29 cellular contexts compared by ENCODE assay signal in genomic region chr3:111952866-111953450, GRCh38. TPM values are rescaled to one million over a fixed set of nuclear protein-coding genes. Genes with fewer than 3 reads are reported as not detected.
"Had no signal": no experiment of that assay in that cellular context is flagged by ENCODE, and none has a peak within 500 bp of the region (broad histone marks: within the 10 kb centered on the region; RNA-seq: fewer than 3 reads in every experiment).

No MANE protein-coding gene starts in this region.

- H3K4me1 ChIP-seq: body of pancreas, foreskin keratinocyte had no signal

- H3K27me3 Mint-ChIP-seq: activated CD4-positive, alpha-beta memory T cell treated with anti-CD3 and anti-CD28 coated beads, Interleukin-2, amount 10 ng/mL, durations not matched to agents 7 days and 5 days; activated naive CD8-positive, alpha-beta T cell; activated T-cell treated with anti-CD3 and anti-CD28 coated beads, Interleukin-2, amount 50 U/mL, for 24 hours; effector memory CD8-positive, alpha-beta T cell had no signal

- H3K27me3 ChIP-seq: body of pancreas, esophagus muscularis mucosa, foreskin keratinocyte, heart left ventricle had no signal

- H3K4me1 Mint-ChIP-seq: activated CD4-positive, alpha-beta memory T cell treated with anti-CD3 and anti-CD28 coated beads, Interleukin-2, amount 10 ng/mL, durations not matched to agents 7 days and 5 days; activated CD4-positive, alpha-beta T cell treated with anti-CD3 and anti-CD28 coated beads, Interleukin-2, amount 10 ng/mL, durations not matched to agents 7 days and 5 days had no signal

- H3K4me3 Mint-ChIP-seq: activated CD4-positive, alpha-beta memory T cell treated with anti-CD3 and anti-CD28 coated beads, Interleukin-2, amount 10 ng/mL, durations not matched to agents 7 days and 5 days; activated CD4-positive, alpha-beta T cell treated with anti-CD3 and anti-CD28 coated beads, Interleukin-2, amount 10 ng/mL, durations not matched to agents 7 days and 5 days; activated naive CD8-positive, alpha-beta T cell; activated T-cell treated with anti-CD3 and anti-CD28 coated beads, Interleukin-2, amount 50 U/mL, for 24 hours; activated T-cell treated with anti-CD3 and anti-CD28 coated beads, Interleukin-2, amount 50 U/mL, for 72 hours; effector memory CD8-positive, alpha-beta T cell; WTC11 had no signal

- ATAC-seq: activated T-cell treated with anti-CD3 and anti-CD28 coated beads, Interleukin-2, amount 50 U/mL, for 72 hours; body of pancreas; effector memory CD8-positive, alpha-beta T cell; foreskin keratinocyte; WTC11 had no signal

- H3K4me3 ChIP-seq: body of pancreas, esophagus muscularis mucosa, heart left ventricle had no signal

- DNase-seq: activated CD4-positive, alpha-beta memory T cell treated with anti-CD3 and anti-CD28 coated beads, Interleukin-2, amount 10 ng/mL, durations not matched to agents 7 days and 5 days; activated CD4-positive, alpha-beta T cell treated with anti-CD3 and anti-CD28 coated beads for 1 hour; activated CD4-positive, alpha-beta T cell treated with anti-CD3 and anti-CD28 coated beads for 4 hours; activated CD4-positive, alpha-beta T cell treated with anti-CD3 and anti-CD28 coated beads, Interleukin-2, amount 10 ng/mL, durations not matched to agents 7 days and 5 days; activated CD4-positive, alpha-beta T cell treated with anti-CD3 and anti-CD28 coated beads, Interleukin-2, amount 50 U/mL, for 4 hours; activated CD8-positive, alpha-beta memory T cell treated with anti-CD3 and anti-CD28 coated beads, Interleukin-2, amount 50 U/mL, for 48 hours; activated gamma-delta T cell treated with Interleukin-2 at 50 U/mL for 16 hours; activated naive CD4-positive, alpha-beta T cell treated with anti-CD3 and anti-CD28 coated beads, Interleukin-2, amount 50 U/mL, for 16 hours; activated naive CD4-positive, alpha-beta T cell treated with Interleukin-2 at 50 U/mL for 16 hours; activated T-cell treated with anti-CD3 and anti-CD28 coated beads for 4 hours; activated T-cell treated with anti-CD3 and anti-CD28 coated beads, Interleukin-2, amount 50 U/mL, for 24 hours; activated T-cell treated with anti-CD3 and anti-CD28 coated beads, Interleukin-2, amount 50 U/mL, for 72 hours; amygdala; aorta; body of pancreas; caudate nucleus; cortex of kidney; dermis blood vessel endothelial cell; effector CD4-positive, alpha-beta T cell; effector memory CD8-positive, alpha-beta T cell; erythroblast; foreskin keratinocyte; heart left ventricle; T-helper 2 cell had no signal

- H3K9me3 Mint-ChIP-seq: activated CD4-positive, alpha-beta memory T cell treated with anti-CD3 and anti-CD28 coated beads, Interleukin-2, amount 10 ng/mL, durations not matched to agents 7 days and 5 days; activated CD4-positive, alpha-beta T cell treated with anti-CD3 and anti-CD28 coated beads, Interleukin-2, amount 10 ng/mL, durations not matched to agents 7 days and 5 days; activated T-cell treated with anti-CD3 and anti-CD28 coated beads, Interleukin-2, amount 50 U/mL, for 24 hours; activated T-cell treated with anti-CD3 and anti-CD28 coated beads, Interleukin-2, amount 50 U/mL, for 72 hours; effector memory CD8-positive, alpha-beta T cell; WTC11 had no signal

- H3K27ac ChIP-seq: body of pancreas, esophagus muscularis mucosa, foreskin keratinocyte, heart left ventricle had no signal

- FAIRE-seq: colon had no signal

- H3K9me3 ChIP-seq: body of pancreas, esophagus muscularis mucosa, heart left ventricle had no signal

- H3K27ac Mint-ChIP-seq: activated CD4-positive, alpha-beta memory T cell treated with anti-CD3 and anti-CD28 coated beads, Interleukin-2, amount 10 ng/mL, durations not matched to agents 7 days and 5 days; activated CD4-positive, alpha-beta T cell treated with anti-CD3 and anti-CD28 coated beads, Interleukin-2, amount 10 ng/mL, durations not matched to agents 7 days and 5 days; activated naive CD8-positive, alpha-beta T cell; activated T-cell treated with anti-CD3 and anti-CD28 coated beads, Interleukin-2, amount 50 U/mL, for 24 hours; activated T-cell treated with anti-CD3 and anti-CD28 coated beads, Interleukin-2, amount 50 U/mL, for 72 hours; effector memory CD8-positive, alpha-beta T cell; WTC11 had no signal

- H3K36me3 Mint-ChIP-seq: activated naive CD8-positive, alpha-beta T cell; WTC11 had no signal

RNA-seq across cellular contexts. Expression of gene TAGLN3, which starts 45.8 kb away (rescaled TPM):
- total RNA-seq: aorta, chondrocyte had no signal
- polyA plus RNA-seq: aorta had no signal
